In genomic region chr13:33017410-33017929, GRCh38 we compare ENCODE assay signal across 9 cellular contexts. TPM values are rescaled to one million over a fixed set of nuclear protein-coding genes. Genes with fewer than 3 reads are reported as not detected.
A peak's percentile ranks its signal among the peaks of the same experiment; 100 is the strongest.
DNase-seq lines count a peak whose midpoint lies in the region; ATAC-seq, FAIRE-seq and TF ChIP-seq lines count a peak whose summit lies in the region.
"Had no signal": no experiment of that assay in that cellular context is flagged by ENCODE, and none has a peak within 500 bp of the region (broad histone marks: within the 10 kb centered on the region; RNA-seq: fewer than 3 reads in every experiment).

No MANE protein-coding gene starts in this region.

- intact Hi-C loops in kidney (cut with DNase I): no loop called here

- TF ChIP-seq CTCF in NB4 (IDR thresholded peaks at IDR 0.05; ENCODE audit: low read depth, low read length) (peak; percentile 19), brain microvascular endothelial cell (IDR thresholded peaks at IDR 0.05; ENCODE audit: low read depth, low read length, missing control alignments) (peak; percentile 64), kidney (IDR thresholded peaks at IDR 0.05; ENCODE audit: borderline replicate concordance, extremely low read depth, insufficient read depth) (peak; percentile 79)

- no peaks in the 10 kb centered on the region for H3K27me3 ChIP-seq in HAP-1 (ENCODE audit: low read depth)
- peaks cover 19% of the 10 kb centered on the region for H3K27me3 ChIP-seq in brain microvascular endothelial cell (replicated peaks)

- no peaks in the 10 kb centered on the region for H3K9me3 ChIP-seq in HAP-1
- no peaks in the 10 kb centered on the region for H3K9me3 ChIP-seq in kidney (ENCODE audit: control insufficient read depth in 1 of 2, low read length in 2 of 2)

- peak overlapping the region; percentile 77 to 97 for H3K9ac ChIP-seq in kidney (ENCODE audit: low read length in 2 of 2)

- no peak for TF ChIP-seq POLR2A in NB4 (IDR thresholded peaks at IDR 0.05; ENCODE audit: extremely low read depth, insufficient read length)

- H3K4me3 ChIP-seq in HAP-1 (no peak overlapping the region), NB4 (ENCODE audit: low read depth, low read length) (no peak overlapping the region), brain microvascular endothelial cell (ENCODE audit: low read depth, low read length) (peak overlapping the region; percentile 50), kidney (ENCODE audit: low read length in 2 of 2) (peak overlapping the region; percentile 71 to 89)

- ATAC-seq in GM18517 (IDR thresholded peaks at IDR 0.05; ENCODE audit: unreplicated experiment): peak; percentile 89

- in situ Hi-C loops in HAP-1 (cut with MboI; ENCODE audit: low sequenced_read_pairs): no loop called here
- in situ Hi-C loops in brain microvascular endothelial cell (cut with HindIII; ENCODE audit: low pct_ligation_motif_present, low sequenced_read_pairs): no loop called here

- DNase-seq in HAP-1 (ENCODE audit: low spot score in 2 of 2) (peak; percentile 69), NB4 (ENCODE audit: low read depth) (peak; percentile 43), brain microvascular endothelial cell (no peak), kidney (no peak), NK-92 (lab: John Stamatoyannopoulos, UW; ENCODE audit: unreplicated experiment) (no peak)
- DNase-seq in stimulated activated CD4-positive, alpha-beta T cell treated with anti-CD3 and anti-CD28 coated beads, Interleukin-4, amount 100 ng/mL, for 1 hour: peak; percentile 24
- no peak for DNase-seq in effector CD8-positive, alpha-beta T cell (lab: John Stamatoyannopoulos, UW)

- H3K36me3 ChIP-seq in HAP-1 (replicated peaks) (no peaks in the 10 kb centered on the region), brain microvascular endothelial cell (replicated peaks) (no peaks in the 10 kb centered on the region), kidney (ENCODE audit: control insufficient read depth in 1 of 2, insufficient read depth in 2 of 2, low read length in 2 of 2) (no peaks in the 10 kb centered on the region)

- H3K4me1 ChIP-seq in HAP-1 (peaks cover 5% of the 10 kb centered on the region; the same call in 1 of the 2 replicates), kidney (ENCODE audit: control insufficient read depth in 1 of 2, insufficient read depth in 1 of 2, low read depth in 1 of 2, low read length in 2 of 2) (peaks cover 9 to 11% of the 10 kb centered on the region in 2 donors)

- FAIRE-seq in kidney (lab: Jason Lieb, UNC): peak; percentile 85

- no peak overlapping the region for H3K27ac ChIP-seq in brain microvascular endothelial cell
- peak overlapping the region; percentile 95 to 96 for H3K27ac ChIP-seq in kidney (ENCODE audit: low read depth in 2 of 2, low read length in 2 of 2)
- H3K27ac ChIP-seq: VCaP had no signal

RNA-seq across cellular contexts. Expression of gene KL, which starts 1.2 kb away (rescaled TPM):
- 12.5 TPM for total RNA-seq in kidney
- polyA plus RNA-seq in kidney (ENCODE audit: insufficient read depth, low read depth, low replicate concordance): 47.4 TPM

Comparison
In these comparisons a context has a peak if more than half of its experiments do, and no peak if none do; other contexts are left out.
1. DNase-seq: peak in HAP-1 (2 of 2), NB4 (single experiment) and stimulated activated CD4-positive, alpha-beta T cell treated with anti-CD3 and anti-CD28 coated beads, Interleukin-4, amount 100 ng/mL, for 1 hour (single experiment); none in brain microvascular endothelial cell (single experiment), kidney (single experiment), effector CD8-positive, alpha-beta T cell (single experiment) and NK-92 (single experiment).
2. H3K4me3 ChIP-seq: peak in brain microvascular endothelial cell (single experiment) and kidney (2 of 2); none in HAP-1 (single experiment) and NB4 (single experiment).
3. CTCF ChIP-seq: peak in every context shown above with its lines; median percentile 79 in kidney; 64 in brain microvascular endothelial cell; 19 in NB4.